In the genomic region with DNA sequence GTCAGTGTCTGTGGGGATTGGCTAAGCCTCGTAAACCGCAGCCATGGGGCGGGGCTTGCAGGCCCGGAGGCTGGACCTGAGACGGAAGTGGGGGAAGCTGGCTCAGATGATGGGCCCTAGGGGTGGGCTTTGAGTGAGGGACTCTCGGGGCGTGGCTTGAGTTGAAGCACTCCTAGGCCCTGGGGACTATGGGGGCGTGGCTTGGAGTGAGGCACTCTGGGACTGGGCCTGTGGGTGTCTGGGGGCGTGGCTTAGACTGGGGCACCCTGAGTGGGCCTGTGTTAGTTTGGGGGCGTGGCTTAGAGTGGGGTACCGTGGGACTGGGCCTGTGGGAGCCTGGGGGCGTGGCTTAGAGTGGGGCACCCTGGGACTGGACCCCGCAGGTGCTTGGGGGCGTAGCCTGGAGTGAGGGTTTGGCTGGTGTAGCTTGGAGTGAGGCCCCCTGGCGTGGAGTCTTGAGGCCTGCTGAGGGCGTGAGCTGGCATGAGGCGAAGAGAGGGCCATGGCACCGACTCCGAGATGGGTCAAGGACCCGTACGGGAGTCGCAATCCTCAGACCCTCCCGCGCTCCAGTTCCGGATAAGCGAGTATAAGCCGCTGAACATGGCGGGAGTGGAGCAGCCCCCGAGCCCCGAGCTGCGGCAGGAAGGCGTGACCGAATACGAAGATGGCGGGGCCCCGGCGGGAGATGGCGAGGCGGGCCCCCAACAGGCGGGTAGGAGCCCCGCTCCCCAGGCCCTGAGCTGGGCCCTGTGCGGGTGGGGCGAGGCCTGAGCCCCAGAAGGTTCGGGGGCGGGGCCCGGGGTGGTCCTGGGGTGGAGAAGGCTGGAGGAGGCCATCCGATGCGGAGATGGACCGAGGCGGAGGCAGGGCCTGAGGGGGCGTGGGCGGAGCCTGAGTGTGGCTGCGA, we compare ENCODE assay signal across 8 cellular contexts. TPM values are rescaled to one million over a fixed set of nuclear protein-coding genes. Genes with fewer than 3 reads are reported as not detected.
DNase-seq lines count a peak whose midpoint lies in the region; ATAC-seq, FAIRE-seq and TF ChIP-seq lines count a peak whose summit lies in the region.

No MANE protein-coding gene starts in this region.

- H3K9me3 ChIP-seq in BE2C = no peaks in the 10 kb centered on the region

- H3K4me3 ChIP-seq in BE2C (ENCODE audit: low read depth, low read length) = peak overlapping the region; percentile 68

- CTCF ChIA-PET in activated CD8-positive, alpha-beta T cell treated with anti-CD3 and anti-CD28 coated beads, Interleukin-2, amount 10 ng/mL, durations not matched to agents 7 days and 5 days (lab: Charles Lee) = interaction anchor here (1.0 to 1.4 kb wide), 4 partner anchors 24 to 66 kb away, joined by 3 to 6 read pairs (median 3); no protein-coding TSS in a partner anchor

- POLR2A ChIA-PET in activated CD8-positive, alpha-beta T cell treated with anti-CD3 and anti-CD28 coated beads, Interleukin-2, amount 10 ng/mL, durations not matched to agents 7 days and 5 days (lab: Charles Lee) = interaction anchor here (1.6 to 3.9 kb wide), 2 partner anchors 9 to 57 kb away, joined by 3 to 28 read pairs; a partner anchor contains a TSS

- H3K36me3 Mint-ChIP-seq in activated CD8-positive, alpha-beta T cell treated with anti-CD3 and anti-CD28 coated beads, Interleukin-2, amount 10 ng/mL, durations not matched to agents 7 days and 5 days (ENCODE audit: low read depth) = no peaks in the 10 kb centered on the region

- peak; percentile 66 for FAIRE-seq in GM19239 (lab: Jason Lieb, UNC)

- no peaks in the 10 kb centered on the region for H3K36me3 ChIP-seq in BE2C

- H3K4me3 Mint-ChIP-seq in activated CD8-positive, alpha-beta T cell treated with anti-CD3 and anti-CD28 coated beads, Interleukin-2, amount 10 ng/mL, durations not matched to agents 7 days and 5 days = peak overlapping the region; percentile 86

- peak; percentile 45 for TF ChIP-seq CTCF in BE2C (IDR thresholded peaks at IDR 0.05; ENCODE audit: low read depth, low read length)

- peaks cover 11% of the 10 kb centered on the region for H3K4me1 Mint-ChIP-seq in activated CD8-positive, alpha-beta T cell treated with anti-CD3 and anti-CD28 coated beads, Interleukin-2, amount 10 ng/mL, durations not matched to agents 7 days and 5 days (ENCODE audit: low read depth)

- peaks cover 2% of the 10 kb centered on the region for H3K27me3 Mint-ChIP-seq in activated CD8-positive, alpha-beta T cell treated with anti-CD3 and anti-CD28 coated beads, Interleukin-2, amount 10 ng/mL, durations not matched to agents 7 days and 5 days (ENCODE audit: low read depth)

- peak; percentile 99 for DNase-seq in BE2C
- DNase-seq in GM19239 (ENCODE audit: insufficient read length, low spot score) = peak; percentile 91
- DNase-seq in NCI-H748 (lab: John Stamatoyannopoulos, UW; ENCODE audit: unreplicated experiment) = peak; percentile 99
- DNase-seq in activated CD8-positive, alpha-beta T cell treated with anti-CD3 and anti-CD28 coated beads, Interleukin-2, amount 10 ng/mL, durations not matched to agents 7 days and 5 days = peak; percentile 96
- DNase-seq in effector CD4-positive, alpha-beta T cell = peak; percentile 87
- DNase-seq in lung microvascular endothelial cell (ENCODE audit: low read depth in 2 of 2) = peak; percentile 98 to 99
- DNase-seq in stimulated activated CD4-positive, alpha-beta T cell treated with anti-CD3 and anti-CD28 coated beads, TNF-alpha, amount 100 ng/mL, for 24 hours (ENCODE audit: low read depth in 3 of 3) = peak; percentile 72 to 91 (median 81)

- no peaks in the 10 kb centered on the region for H3K9me3 Mint-ChIP-seq in activated CD8-positive, alpha-beta T cell treated with anti-CD3 and anti-CD28 coated beads, Interleukin-2, amount 10 ng/mL, durations not matched to agents 7 days and 5 days (ENCODE audit: insufficient read depth)

- no peaks in the 10 kb centered on the region for H3K4me1 ChIP-seq in BE2C

- H3K27ac Mint-ChIP-seq in activated CD8-positive, alpha-beta T cell treated with anti-CD3 and anti-CD28 coated beads, Interleukin-2, amount 10 ng/mL, durations not matched to agents 7 days and 5 days = peak overlapping the region; percentile 90

- H3K27me3 ChIP-seq in BE2C = no peaks in the 10 kb centered on the region

- ATAC-seq in HG03442 (IDR thresholded peaks at IDR 0.05; ENCODE audit: unreplicated experiment) = peak; percentile 84
- ATAC-seq in activated CD8-positive, alpha-beta T cell treated with anti-CD3 and anti-CD28 coated beads, Interleukin-2, amount 10 ng/mL, durations not matched to agents 7 days and 5 days = peak; percentile 94

RNA-seq across cellular contexts. Expression of a gene that starts 6.8 kb away (rescaled TPM):
- 2.2 TPM for polyA plus RNA-seq in BE2C (2012; ENCODE audit: insufficient read depth, insufficient read length, low read depth)
- 1 to 10 TPM; 5.6 to 6.7 TPM for total RNA-seq in activated CD8-positive, alpha-beta T cell treated with anti-CD3 and anti-CD28 coated beads, Interleukin-2, amount 10 ng/mL, durations not matched to agents 7 days and 5 days
- total RNA-seq in lung microvascular endothelial cell = 1.5 and 2.6 TPM in 2 replicates

RNA-seq across cellular contexts. Expression of a gene that starts 44.5 kb away (rescaled TPM):
- polyA plus RNA-seq in BE2C (2012; ENCODE audit: insufficient read depth, insufficient read length, low read depth) = 0.54 TPM
- total RNA-seq in activated CD8-positive, alpha-beta T cell treated with anti-CD3 and anti-CD28 coated beads, Interleukin-2, amount 10 ng/mL, durations not matched to agents 7 days and 5 days = under 1 TPM in 1 of 2 experiments, not detected in 1; 0.10 TPM
- not detected in 2 replicates for total RNA-seq in lung microvascular endothelial cell

RNA-seq across cellular contexts. Expression of a gene that starts 56.6 kb away (rescaled TPM):
- polyA plus RNA-seq in BE2C (2012; ENCODE audit: insufficient read depth, insufficient read length, low read depth) = 126 TPM
- 100 to 1,000 TPM; 141 to 142 TPM for total RNA-seq in activated CD8-positive, alpha-beta T cell treated with anti-CD3 and anti-CD28 coated beads, Interleukin-2, amount 10 ng/mL, durations not matched to agents 7 days and 5 days
- total RNA-seq in lung microvascular endothelial cell = 32.7 and 38.9 TPM in 2 replicates

Comparison
In these comparisons a context has a peak if more than half of its experiments do, and no peak if none do; other contexts are left out.
1. Peak in every context shown above with its lines: DNase-seq, ATAC-seq and H3K4me3 ChIP-seq.